In the genomic region with DNA sequence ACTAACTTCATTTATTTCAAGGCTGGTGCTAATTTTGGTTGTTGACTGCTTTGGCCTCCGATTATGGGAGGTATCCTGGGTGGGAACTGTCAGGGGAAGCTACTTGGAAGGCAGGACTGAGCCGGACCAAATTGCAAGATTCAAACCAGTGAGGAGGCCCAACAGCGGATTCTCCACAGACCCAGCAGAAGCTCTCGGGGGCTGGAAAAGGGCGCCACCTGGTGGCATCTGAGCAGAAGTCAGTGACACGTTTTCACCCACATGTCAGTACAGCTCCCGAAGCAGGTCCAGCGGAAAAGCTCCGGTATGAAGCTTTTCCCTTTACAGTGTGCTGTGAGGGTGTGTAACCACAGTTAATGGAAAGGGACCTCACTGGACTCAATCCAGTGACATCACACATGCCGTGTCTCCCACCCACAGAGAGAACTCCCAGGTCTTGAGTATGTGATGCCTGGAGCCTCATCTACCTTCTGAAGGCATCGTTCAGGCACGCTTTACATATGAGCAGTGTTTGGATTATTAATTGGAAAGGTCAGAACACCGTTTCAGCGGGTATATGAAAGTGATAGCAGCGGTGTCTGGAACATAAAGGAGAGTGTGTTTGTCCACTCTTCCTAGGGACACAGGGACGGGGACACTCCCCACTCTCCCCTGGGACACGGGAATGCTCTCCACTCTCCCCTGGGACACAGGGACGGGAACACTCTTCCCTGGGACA, we compare ENCODE assay signal across 8 cellular contexts. TPM values are rescaled to one million over a fixed set of nuclear protein-coding genes. Genes with fewer than 3 reads are reported as not detected.
DNase-seq lines count a peak whose midpoint lies in the region; ATAC-seq and TF ChIP-seq lines count a peak whose summit lies in the region.

No MANE protein-coding gene starts in this region.

- DNase-seq in GM10248 (ENCODE audit: extremely low spot score) = peak; percentile 85
- peak; percentile 86 for DNase-seq in KBM-7
- peak; percentile 21 for DNase-seq in OCI-M2 (lab: John Stamatoyannopoulos, UW; ENCODE audit: unreplicated experiment)
- peak; percentile 72 for DNase-seq in activated T-cell treated with anti-CD3 and anti-CD28 coated beads for 24 hours (ENCODE audit: low read depth)
- no peak for DNase-seq in esophagus squamous epithelium (lab: John Stamatoyannopoulos, UW)
- peak; percentile 77 for DNase-seq in natural killer cell
- DNase-seq in stimulated activated naive B cell treated with anti-CD40 and anti-IgM and Interleukin-4, amounts not matched to agents 10 μg/mL and 1 μg/mL and 100 μg/mL, for 72 hours = peak; percentile 67

- peaks cover 0 to 21% (median 18%) of the 10 kb centered on the region in 3 donors for H3K9me3 ChIP-seq in esophagus squamous epithelium

- H3K4me3 ChIP-seq in esophagus squamous epithelium = no peak overlapping the region

- POLR2A ChIA-PET in GM10248 (lab: Yijun Ruan, JAX) = no interaction called here

- peak; percentile 82 for TF ChIP-seq CTCF in GM10248 (IDR thresholded peaks at IDR 0.05; ENCODE audit: control extremely low read depth, extremely low read depth, low read depth, missing control alignments)
- peak; percentile 82 to 91 (median 86) for TF ChIP-seq CTCF in esophagus squamous epithelium (IDR thresholded peaks at IDR 0.05)
- peak; percentile 86 for TF ChIP-seq CTCF in natural killer cell (IDR thresholded peaks at IDR 0.05)

- H3K4me3 Mint-ChIP-seq in natural killer cell = no peak overlapping the region
- H3K4me3 Mint-ChIP-seq in stimulated activated naive B cell treated with anti-CD40 and anti-IgM and Interleukin-4, amounts not matched to agents 10 μg/mL and 1 μg/mL and 100 μg/mL, for 72 hours = no peak overlapping the region

- in situ Hi-C loops in KBM-7 (cut with MboI; ENCODE audit: low pct_unique_long_range_greater_than_20kb, low sequenced_read_pairs) = no loop called here

- H3K27ac ChIP-seq in esophagus squamous epithelium = no peak overlapping the region

- H3K4me1 ChIP-seq in esophagus squamous epithelium = peaks cover 8 to 40% (median 8%) of the 10 kb centered on the region in 3 donors

- H3K27ac Mint-ChIP-seq in natural killer cell = no peak overlapping the region
- H3K27ac Mint-ChIP-seq in stimulated activated naive B cell treated with anti-CD40 and anti-IgM and Interleukin-4, amounts not matched to agents 10 μg/mL and 1 μg/mL and 100 μg/mL, for 72 hours = peak overlapping the region; percentile 80

- H3K36me3 ChIP-seq in esophagus squamous epithelium = no peaks in the 10 kb centered on the region

- peak; percentile 82 to 94 (median 93) for ATAC-seq in natural killer cell
- ATAC-seq in stimulated activated naive B cell treated with anti-CD40 and anti-IgM and Interleukin-4, amounts not matched to agents 10 μg/mL and 1 μg/mL and 100 μg/mL, for 72 hours (replicated peaks) = peak; percentile 93 to 94
- ATAC-seq in HG02852 (IDR thresholded peaks at IDR 0.05; ENCODE audit: unreplicated experiment) = no peak

- WGBS in esophagus squamous epithelium, 2 donors = 32% methylated on average over 15 of the region's 18 CpGs

- H3K36me3 Mint-ChIP-seq in natural killer cell = no peaks in the 10 kb centered on the region
- H3K36me3 Mint-ChIP-seq in stimulated activated naive B cell treated with anti-CD40 and anti-IgM and Interleukin-4, amounts not matched to agents 10 μg/mL and 1 μg/mL and 100 μg/mL, for 72 hours = peaks cover 8 to 18% of the 10 kb centered on the region in 2 donors

- peaks cover 32 to 39% of the 10 kb centered on the region in 2 donors for H3K27me3 Mint-ChIP-seq in natural killer cell (ENCODE audit: low read depth in 2 of 2)
- H3K27me3 Mint-ChIP-seq in stimulated activated naive B cell treated with anti-CD40 and anti-IgM and Interleukin-4, amounts not matched to agents 10 μg/mL and 1 μg/mL and 100 μg/mL, for 72 hours = peaks cover 48 to 54% of the 10 kb centered on the region in 2 donors

- TF ChIP-seq POLR2A in esophagus squamous epithelium (IDR thresholded peaks at IDR 0.05) = no peak

- intact Hi-C loops in esophagus squamous epithelium (cut with DNase I) = loop anchor here (5.0 kb wide), 1 partner anchor 198 kb away; no protein-coding TSS in a partner anchor
- intact Hi-C loops in natural killer cell (cut with micrococcal nuclease) = loop anchor here (1.0 kb wide), 2 partner anchors 200 to 461 kb away; no protein-coding TSS in a partner anchor

- peaks cover 4 to 76% (median 28%) of the 10 kb centered on the region in 4 donors for H3K27me3 ChIP-seq in esophagus squamous epithelium

- CTCF ChIA-PET in GM10248 (lab: Yijun Ruan, JAX) = interaction anchor here (0.6 to 3.4 kb wide), 20 partner anchors 9 to 685 kb away, joined by 3 to 38 read pairs (median 4); no protein-coding TSS in a partner anchor

- H3K4me1 Mint-ChIP-seq in natural killer cell = peaks cover 10 to 16% of the 10 kb centered on the region in 2 donors
- H3K4me1 Mint-ChIP-seq in stimulated activated naive B cell treated with anti-CD40 and anti-IgM and Interleukin-4, amounts not matched to agents 10 μg/mL and 1 μg/mL and 100 μg/mL, for 72 hours = peaks cover 16 to 22% of the 10 kb centered on the region in 2 donors

- H3K9me3 Mint-ChIP-seq in natural killer cell = no peaks in the 10 kb centered on the region
- H3K9me3 Mint-ChIP-seq in stimulated activated naive B cell treated with anti-CD40 and anti-IgM and Interleukin-4, amounts not matched to agents 10 μg/mL and 1 μg/mL and 100 μg/mL, for 72 hours = peaks cover 9 to 10% of the 10 kb centered on the region in 2 donors

RNA-seq across cellular contexts. Expression of a gene that starts 3.6 kb away (rescaled TPM):
- total RNA-seq in esophagus squamous epithelium (1 to 10 TPM in 1 of 4 donors, under 1 TPM in 1, not detected in 2; 0.35 to 8.0 TPM), natural killer cell (not detected)

RNA-seq across cellular contexts. Expression of a gene that starts 4.6 kb away (rescaled TPM):
- total RNA-seq in esophagus squamous epithelium (1 to 10 TPM in 1 of 4 donors, not detected in 3; 1.5 TPM), natural killer cell (not detected)
